In the genomic region with DNA sequence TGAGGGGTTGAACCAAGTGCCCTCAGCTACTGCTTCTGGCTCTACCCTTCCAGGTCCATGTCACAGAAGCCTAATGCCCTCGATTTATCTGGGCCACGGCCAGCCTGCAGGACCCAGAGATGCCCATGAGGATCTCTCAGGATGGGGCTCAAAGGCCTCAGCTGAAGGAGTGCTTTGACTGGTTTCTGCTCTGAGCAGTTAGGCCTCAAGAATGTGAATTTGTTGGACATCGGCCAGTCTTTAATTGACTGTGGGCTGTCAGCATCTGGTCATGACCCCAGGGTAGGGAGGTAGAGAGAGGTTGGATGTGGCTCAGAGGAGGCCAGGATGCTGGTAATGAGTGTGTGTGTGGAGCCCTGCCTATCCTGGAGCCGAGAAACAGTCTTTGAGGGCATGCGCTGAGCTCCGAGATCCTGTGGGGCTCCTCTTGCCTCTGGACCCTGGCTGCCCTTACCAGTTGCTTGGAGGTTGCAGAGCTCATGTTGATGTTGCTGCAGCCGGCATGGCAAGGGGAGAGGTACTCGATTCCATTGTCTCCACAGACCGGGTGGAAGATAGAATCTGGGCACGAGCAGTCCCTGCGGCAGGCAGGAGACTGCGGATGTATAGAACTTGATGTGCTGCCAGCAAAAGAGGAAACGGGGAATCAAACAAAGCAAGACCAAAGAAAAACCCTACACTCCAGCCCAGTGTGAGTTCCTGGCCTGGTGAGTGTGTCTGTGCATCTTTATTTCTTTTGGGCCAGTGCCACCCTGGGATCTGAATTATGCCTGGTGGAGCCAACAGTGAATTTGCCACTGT, we compare ENCODE assay signal across 9 cellular contexts. TPM values are rescaled to one million over a fixed set of nuclear protein-coding genes. Genes with fewer than 3 reads are reported as not detected.
DNase-seq lines count a peak whose midpoint lies in the region; ATAC-seq and TF ChIP-seq lines count a peak whose summit lies in the region.
"Had no signal": no experiment of that assay in that cellular context is flagged by ENCODE, and none has a peak within 500 bp of the region (broad histone marks: within the 10 kb centered on the region; RNA-seq: fewer than 3 reads in every experiment).

No MANE protein-coding gene starts in this region.

- H3K4me1 ChIP-seq in SJCRH30: peaks cover 27% of the 10 kb centered on the region
- no peaks in the 10 kb centered on the region for H3K4me1 ChIP-seq in effector memory CD4-positive, alpha-beta T cell (ENCODE audit: control insufficient read depth, insufficient read depth, low read length, poor library complexity, severe bottlenecking)

- no peaks in the 10 kb centered on the region for H3K27me3 ChIP-seq in SJCRH30
- H3K27me3 ChIP-seq in effector memory CD4-positive, alpha-beta T cell (replicated peaks; ENCODE audit: control insufficient read depth, insufficient read depth, low read length, poor library complexity, severe bottlenecking): no peaks in the 10 kb centered on the region

- no peak overlapping the region for H3K27ac ChIP-seq in SJCRH30
- no peak overlapping the region for H3K27ac ChIP-seq in effector memory CD4-positive, alpha-beta T cell (ENCODE audit: insufficient read depth, low read length, poor library complexity, severe bottlenecking)

- DNase-seq in GDM1 (lab: John Stamatoyannopoulos, UW): peak; percentile 11
- peak; percentile 60 to 67 for DNase-seq in SJCRH30
- DNase-seq in fibroblast of pulmonary artery (ENCODE audit: low read depth): peak; percentile 90
- DNase-seq in renal cortical epithelial cell (ENCODE audit: low read depth): peak; percentile 91
- DNase-seq in effector memory CD4-positive, alpha-beta T cell: no peak
- DNase-seq: activated T-cell treated with anti-CD3 and anti-CD28 coated beads, Interleukin-2, amount 50 U/mL, for 48 hours had no signal

- TF ChIP-seq CTCF in fibroblast of pulmonary artery (IDR thresholded peaks at IDR 0.05; ENCODE audit: low read length, missing control alignments): no peak

- no peaks in the 10 kb centered on the region for H3K36me3 ChIP-seq in SJCRH30
- no peaks in the 10 kb centered on the region for H3K36me3 ChIP-seq in effector memory CD4-positive, alpha-beta T cell (ENCODE audit: control insufficient read depth, insufficient read depth, low read length)

- H3K4me3 ChIP-seq in SJCRH30 (no peak overlapping the region), fibroblast of pulmonary artery (replicated peaks; ENCODE audit: low read depth, low read length) (no peak overlapping the region)
- H3K4me3 ChIP-seq in effector memory CD4-positive, alpha-beta T cell (ENCODE audit: insufficient read depth, low read depth, low read length, poor library complexity, severe bottlenecking): no peak overlapping the region

- H3K9me3 ChIP-seq in SJCRH30 (replicated peaks): no peaks in the 10 kb centered on the region
- H3K9me3 ChIP-seq in effector memory CD4-positive, alpha-beta T cell (ENCODE audit: control insufficient read depth, low read length): no peaks in the 10 kb centered on the region

- ATAC-seq in HG03439 (IDR thresholded peaks at IDR 0.05; ENCODE audit: unreplicated experiment) (no peak), HG02840 (IDR thresholded peaks at IDR 0.05; ENCODE audit: low FRiP score, unreplicated experiment) (no peak), GM18907 (IDR thresholded peaks at IDR 0.05; ENCODE audit: unreplicated experiment) (no peak)

RNA-seq across cellular contexts. Expression of a gene that starts 49.2 kb away (rescaled TPM):
- 0.58 and 1.4 TPM in 2 replicates for total RNA-seq in SJCRH30 (2014; rRNA removed; shearing (Covaris generic))
- 4.3 and 5.2 TPM in 2 replicates for total RNA-seq in renal cortical epithelial cell

Comparison
In these comparisons a context has a peak if more than half of its experiments do, and no peak if none do; other contexts are left out.
1. DNase-seq: peak in GDM1 (single experiment), SJCRH30 (2 of 2), fibroblast of pulmonary artery (single experiment) and renal cortical epithelial cell (single experiment); none in effector memory CD4-positive, alpha-beta T cell (0 of 3).